ENCODE assay signal across 11 cellular contexts in the genomic region with DNA sequence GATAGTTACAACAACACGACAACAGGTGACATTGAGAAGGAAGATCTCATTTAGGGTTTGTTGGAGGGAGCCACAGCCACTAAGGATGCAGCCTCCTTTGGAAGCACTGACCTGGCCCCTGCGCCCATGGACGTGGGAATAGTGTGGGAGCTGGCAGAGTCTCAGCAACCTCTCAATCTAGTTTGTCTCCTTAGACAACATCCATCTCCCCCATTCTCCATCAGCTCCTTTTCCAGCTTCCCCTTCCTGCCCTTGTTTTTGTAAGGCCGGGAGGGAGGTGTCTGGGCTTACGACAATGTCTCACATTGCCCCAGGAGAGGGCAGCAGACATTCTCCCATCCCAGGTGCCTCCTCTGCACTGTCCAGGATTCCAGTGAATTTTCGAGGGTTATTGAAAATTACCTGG.
DNase-seq lines count a peak whose midpoint lies in the region; ATAC-seq and TF ChIP-seq lines count a peak whose summit lies in the region.
"Had no signal": no experiment of that assay in that cellular context is flagged by ENCODE, and none has a peak within 500 bp of the region (broad histone marks: within the 10 kb centered on the region; RNA-seq: fewer than 3 reads in every experiment).

No MANE protein-coding gene starts in this region.

- intact Hi-C loops in mucosa of descending colon (cut with DNase I, micrococcal nuclease), result no loop called here

- no peak overlapping the region for H3K27ac ChIP-seq in brain microvascular endothelial cell
- H3K27ac ChIP-seq: tibial artery had no signal

- H3K27me3 ChIP-seq in GM06990 (replicated peaks; ENCODE audit: control insufficient read depth, insufficient read depth, low read length), result peaks cover 1% of the 10 kb centered on the region
- no peaks in the 10 kb centered on the region for H3K27me3 ChIP-seq in brain microvascular endothelial cell (replicated peaks)
- H3K27me3 ChIP-seq: tibial artery had no signal

- H3K36me3 ChIP-seq in GM06990 (ENCODE audit: control insufficient read depth, insufficient read depth, low read length) (no peaks in the 10 kb centered on the region), brain microvascular endothelial cell (replicated peaks) (no peaks in the 10 kb centered on the region), mucosa of descending colon (ENCODE audit: low read depth) (no peaks in the 10 kb centered on the region)
- H3K36me3 ChIP-seq: tibial artery had no signal

- DNase-seq in GM06990 (ENCODE audit: extremely low read depth, insufficient read length) (no peak), HuH-7.5 (ENCODE audit: low spot score) (peak; percentile 29), brain microvascular endothelial cell (no peak), mucosa of descending colon (peak in 1 of 3 donors; percentile 31), activated gamma-delta T cell (lab: John Stamatoyannopoulos, UW) (no peak), cerebellum (ENCODE audit: low spot score) (no peak)
- DNase-seq: NCI-H1930, tibial artery had no signal

- H3K9me3 ChIP-seq in mucosa of descending colon, result no peaks in the 10 kb centered on the region
- H3K9me3 ChIP-seq: tibial artery had no signal

- H3K4me1 ChIP-seq in mucosa of descending colon (ENCODE audit: low read depth), result no peaks in the 10 kb centered on the region
- H3K4me1 ChIP-seq: tibial artery had no signal

- peak; percentile 46 for TF ChIP-seq CTCF in GM06990 (IDR thresholded peaks at IDR 0.05; ENCODE audit: insufficient read depth, low read length, poor library complexity, severe bottlenecking)
- TF ChIP-seq CTCF in brain microvascular endothelial cell (IDR thresholded peaks at IDR 0.05; ENCODE audit: low read depth, low read length, missing control alignments), result peak; percentile 58
- TF ChIP-seq CTCF in mucosa of descending colon (IDR thresholded peaks at IDR 0.05), result no peak

- H3K4me3 ChIP-seq in GM06990 (replicated peaks; ENCODE audit: low read depth, low read length) (no peak overlapping the region), brain microvascular endothelial cell (ENCODE audit: low read depth, low read length) (no peak overlapping the region), mucosa of descending colon (no peak overlapping the region)
- H3K4me3 ChIP-seq: tibial artery had no signal

- ATAC-seq in mucosa of descending colon (peak; percentile 65), HG02840 (IDR thresholded peaks at IDR 0.05; ENCODE audit: low FRiP score, unreplicated experiment) (no peak), GM18520 (IDR thresholded peaks at IDR 0.05; ENCODE audit: unreplicated experiment) (no peak)
- ATAC-seq: activated CD4-positive, CD25-positive, alpha-beta regulatory T cell treated with anti-CD3 and anti-CD28 coated beads, Interleukin-2, amount 50 U/mL, for 24 hours had no signal

- in situ Hi-C loops in brain microvascular endothelial cell (cut with HindIII; ENCODE audit: low pct_ligation_motif_present, low sequenced_read_pairs), result no loop called here
